Comparison of ENCODE assay signal across 22 cellular contexts in genomic region chr21:46243325-46243724, GRCh38. TPM values are rescaled to one million over a fixed set of nuclear protein-coding genes. Genes with fewer than 3 reads are reported as not detected.
DNase-seq lines count a peak whose midpoint lies in the region; ATAC-seq, FAIRE-seq and TF ChIP-seq lines count a peak whose summit lies in the region.
"Had no signal": no experiment of that assay in that cellular context is flagged by ENCODE, and none has a peak within 500 bp of the region (broad histone marks: within the 10 kb centered on the region; RNA-seq: fewer than 3 reads in every experiment).

No MANE protein-coding gene starts in this region.

- no peaks in the 10 kb centered on the region for H3K9me3 ChIP-seq in K562 (replicated peaks; ENCODE audit: control insufficient read depth, insufficient read depth, low read depth, low read length)
- H3K9me3 ChIP-seq: gastrocnemius medialis, prostate gland had no signal

- in situ Hi-C loops in K562 (cut with MboI) = no loop called here

- no peak for DNase-seq in activated T-cell treated with anti-CD3 and anti-CD28 coated beads, Interleukin-2, amount 50 U/mL, for 24 hours
- no peak for DNase-seq in activated T-cell treated with anti-CD3 and anti-CD28 coated beads, Interleukin-2, amount 50 U/mL, for 48 hours
- DNase-seq in HFFc6 (no peak), K562 (ENCODE audit: extremely low read depth in 1 of 4, low spot score in 3 of 4) (no peak), AML-193 (lab: John Stamatoyannopoulos, UW) (no peak), NCI-H446 (lab: John Stamatoyannopoulos, UW) (no peak)
- no peak for DNase-seq in stimulated activated naive B cell treated with anti-CD40 and anti-IgM and Interleukin-4, amounts not matched to agents 10 μg/mL and 1 μg/mL and 100 μg/mL, for 72 hours
- DNase-seq: ACHN; activated CD4-positive, alpha-beta memory T cell treated with anti-CD3 and anti-CD28 coated beads for 36 hours; activated T-cell treated with anti-CD3 and anti-CD28 coated beads, Interleukin-2, amount 50 U/mL, for 72 hours; DMS79 treated with DMSO at 0.1 percent for 48 hours; gastrocnemius medialis; kidney glomerular epithelial cell; NCI-H1417; NCI-H2107; NCI-H510A treated with DMSO at 0.1 percent for 48 hours had no signal

- H3K27ac ChIP-seq in K562 (ENCODE audit: extremely low read depth, low read depth, low read length) = no peak overlapping the region; the same call in 2 of the 3 replicates
- H3K27ac ChIP-seq: gastrocnemius medialis, prostate gland, skin epidermis had no signal

- POLR2A ChIA-PET in K562 (lab: Yijun Ruan, JAX) = interaction anchor here (0.6 to 2.7 kb wide), 9 partner anchors 9 to 391 kb away, joined by 3 to 13 read pairs (median 4); no protein-coding TSS in a partner anchor

- no peak for TF ChIP-seq EP300 in K562 (IDR thresholded peaks at IDR 0.05; ENCODE audit: low read length)

- 0 out of 2 replicates have a peak, but pooled peaks cover 11% of the 10 kb centered on the region for H4K20me1 ChIP-seq in K562 (replicated peaks; ENCODE audit: control insufficient read depth, insufficient read depth, low read length)

- peaks cover 5 to 9% of the 10 kb centered on the region in 2 experiments; a peak in 4 of 5 replicates for H3K4me1 ChIP-seq in K562 (replicated peaks in 1 of 2; ENCODE audit: control insufficient read depth in 2 of 2, insufficient read depth in 2 of 2, low read length in 2 of 2)
- H3K4me1 ChIP-seq: gastrocnemius medialis, prostate gland had no signal

- no peaks in the 10 kb centered on the region for H3K27me3 Mint-ChIP-seq in activated T-cell treated with anti-CD3 and anti-CD28 coated beads, Interleukin-2, amount 50 U/mL, for 24 hours
- peaks cover 3% of the 10 kb centered on the region; the same call in 1 of the 2 replicates for H3K27me3 Mint-ChIP-seq in HFFc6 (ENCODE audit: insufficient read depth)
- H3K27me3 Mint-ChIP-seq in stimulated activated naive B cell treated with anti-CD40 and anti-IgM and Interleukin-4, amounts not matched to agents 10 μg/mL and 1 μg/mL and 100 μg/mL, for 72 hours = no peaks in the 10 kb centered on the region
- H3K27me3 Mint-ChIP-seq: activated CD4-positive, alpha-beta memory T cell treated with anti-CD3 and anti-CD28 coated beads for 36 hours had no signal

- BruUV-seq in K562 (replicated peaks; lab: Mats Ljungman, UMichigan) = no TSS peak

- no peaks in the 10 kb centered on the region for H3K4me1 Mint-ChIP-seq in activated T-cell treated with anti-CD3 and anti-CD28 coated beads, Interleukin-2, amount 50 U/mL, for 24 hours (ENCODE audit: low read depth)
- H3K4me1 Mint-ChIP-seq in HFFc6 (ENCODE audit: low read depth) = no peaks in the 10 kb centered on the region
- H3K4me1 Mint-ChIP-seq in stimulated activated naive B cell treated with anti-CD40 and anti-IgM and Interleukin-4, amounts not matched to agents 10 μg/mL and 1 μg/mL and 100 μg/mL, for 72 hours = peaks cover 9 to 13% of the 10 kb centered on the region in 2 donors
- H3K4me1 Mint-ChIP-seq: nephron had no signal

- no peak for TF ChIP-seq POLR2A in K562 (conservative IDR thresholded peaks at IDR 0.05)

- CTCF ChIA-PET in K562 (lab: Yijun Ruan, JAX; ENCODE audit: low intra/inter-chr PET ratio) = no interaction called here

- peak; percentile 18 for ATAC-seq in K562
- no peak for ATAC-seq in stimulated activated naive B cell treated with anti-CD40 and anti-IgM and Interleukin-4, amounts not matched to agents 10 μg/mL and 1 μg/mL and 100 μg/mL, for 72 hours (replicated peaks)
- no peak for ATAC-seq in HG02840 (IDR thresholded peaks at IDR 0.05; ENCODE audit: low FRiP score, unreplicated experiment)
- ATAC-seq: gastrocnemius medialis had no signal

- TF ChIP-seq CTCF in HFFc6 (IDR thresholded peaks at IDR 0.05) (no peak), K562 (IDR thresholded peaks at IDR 0.05 in 2 of 3, conservative IDR thresholded peaks at IDR 0.05 in 1 of 3; ENCODE audit: insufficient read depth in 2 of 3, low read depth in 1 of 3, low read length in 3 of 3) (no peak)

- H3K4me2 ChIP-seq in K562 (ENCODE audit: insufficient read depth, low read length) = no peak overlapping the region

- peaks cover 94% of the 10 kb centered on the region for H3K36me3 Mint-ChIP-seq in activated T-cell treated with anti-CD3 and anti-CD28 coated beads, Interleukin-2, amount 50 U/mL, for 24 hours (ENCODE audit: low read depth)
- peaks cover 45% of the 10 kb centered on the region for H3K36me3 Mint-ChIP-seq in HFFc6 (ENCODE audit: low read depth)
- H3K36me3 Mint-ChIP-seq in stimulated activated naive B cell treated with anti-CD40 and anti-IgM and Interleukin-4, amounts not matched to agents 10 μg/mL and 1 μg/mL and 100 μg/mL, for 72 hours = peaks cover 42 to 55% of the 10 kb centered on the region in 2 donors

- H3K79me2 ChIP-seq in K562 (ENCODE audit: control insufficient read depth, insufficient read depth, low read length) = no peaks in the 10 kb centered on the region; the same call in 2 of the 3 replicates

- no peak for TF ChIP-seq RAD21 in K562 (CRISPR knock-in tag; conservative IDR thresholded peaks at IDR 0.05 in 1 of 2, IDR thresholded peaks at IDR 0.05 in 1 of 2)

- WGBS in K562 (ENCODE audit: insufficient coverage, low coverage, missing lambda C conversion rate) = 64% methylated on average over 8 of the region's 8 CpGs

- no peaks in the 10 kb centered on the region for H3K9me1 ChIP-seq in K562 (ENCODE audit: control insufficient read depth, insufficient read depth, low read length)

- peaks cover 94% of the 10 kb centered on the region for H3K36me3 ChIP-seq in K562 (ENCODE audit: control insufficient read depth, insufficient read depth, low read length)

- 0 out of 4 replicates have a peak overlapping the region, but pooled peaks of 1 of the 2 experiments have one; percentile 15 for H3K9ac ChIP-seq in K562 (ENCODE audit: insufficient read depth in 1 of 2, low read depth in 2 of 2, low read length in 2 of 2)

- no peak overlapping the region for H2AFZ ChIP-seq in K562 (ENCODE audit: low read depth, low read length)

- H3K4me3 Mint-ChIP-seq in activated T-cell treated with anti-CD3 and anti-CD28 coated beads, Interleukin-2, amount 50 U/mL, for 24 hours = no peak overlapping the region
- no peak overlapping the region for H3K4me3 Mint-ChIP-seq in HFFc6
- H3K4me3 Mint-ChIP-seq in stimulated activated naive B cell treated with anti-CD40 and anti-IgM and Interleukin-4, amounts not matched to agents 10 μg/mL and 1 μg/mL and 100 μg/mL, for 72 hours = no peak overlapping the region
- H3K4me3 Mint-ChIP-seq: activated CD4-positive, alpha-beta memory T cell treated with anti-CD3 and anti-CD28 coated beads for 36 hours; activated T-cell treated with anti-CD3 and anti-CD28 coated beads, Interleukin-2, amount 50 U/mL, for 72 hours; nephron had no signal

- intact Hi-C loops in K562 (cut with micrococcal nuclease) = no loop called here

- H3K27me3 ChIP-seq in K562 (ENCODE audit: control insufficient read depth in 2 of 2, insufficient read depth in 2 of 2, low read length in 2 of 2) = no peaks in the 10 kb centered on the region
- H3K27me3 ChIP-seq: gastrocnemius medialis had no signal

- no peak for FAIRE-seq in K562 (lab: Jason Lieb, UNC)
- FAIRE-seq: HTR-8/SVneo, urothelium cell line had no signal

- H3K4me3 ChIP-seq in K562 = no peak overlapping the region
- H3K4me3 ChIP-seq: gastrocnemius medialis, prostate gland, skin epidermis had no signal

- no peaks in the 10 kb centered on the region for H3K9me3 Mint-ChIP-seq in activated T-cell treated with anti-CD3 and anti-CD28 coated beads, Interleukin-2, amount 50 U/mL, for 24 hours
- H3K9me3 Mint-ChIP-seq in HFFc6 = no peaks in the 10 kb centered on the region
- H3K9me3 Mint-ChIP-seq in stimulated activated naive B cell treated with anti-CD40 and anti-IgM and Interleukin-4, amounts not matched to agents 10 μg/mL and 1 μg/mL and 100 μg/mL, for 72 hours = no peaks in the 10 kb centered on the region
- H3K9me3 Mint-ChIP-seq: activated CD4-positive, alpha-beta memory T cell treated with anti-CD3 and anti-CD28 coated beads for 36 hours; activated T-cell treated with anti-CD3 and anti-CD28 coated beads, Interleukin-2, amount 50 U/mL, for 72 hours; nephron had no signal

- H3K27ac Mint-ChIP-seq in activated T-cell treated with anti-CD3 and anti-CD28 coated beads, Interleukin-2, amount 50 U/mL, for 24 hours = peak overlapping the region; percentile 76
- H3K27ac Mint-ChIP-seq in HFFc6 = peak overlapping the region; percentile 26; the same call in 1 of the 2 replicates
- peak overlapping the region; percentile 65 for H3K27ac Mint-ChIP-seq in stimulated activated naive B cell treated with anti-CD40 and anti-IgM and Interleukin-4, amounts not matched to agents 10 μg/mL and 1 μg/mL and 100 μg/mL, for 72 hours
- H3K27ac Mint-ChIP-seq: activated CD4-positive, alpha-beta memory T cell treated with anti-CD3 and anti-CD28 coated beads for 36 hours; activated T-cell treated with anti-CD3 and anti-CD28 coated beads, Interleukin-2, amount 50 U/mL, for 72 hours; nephron had no signal

RNA-seq across cellular contexts. Expression of gene LSS, which starts 14.8 kb away (rescaled TPM):
- 10 to 100 TPM; 47.9 to 61.3 (median 50.6) TPM for total RNA-seq in HFFc6 (2021; fragmentation: NEBNext Ultra II Directional; extraction: Animal tissue kit (Norgen Biotek cat#: 25700))
- 322 and 719 TPM in 2 replicates for total RNA-seq in K562 (2011; cell fraction: chromatin; rRNA removed; ENCODE audit: low replicate concordance)
- 292 and 343 TPM in 2 replicates for total RNA-seq in K562 (2011; cell fraction: nucleolus; rRNA removed)
- 326 and 359 TPM in 2 replicates for total RNA-seq in K562 (2011; cell fraction: nucleoplasm; rRNA removed)
- total RNA-seq in K562 (2014; rRNA removed) (56.4 and 67.6 TPM in 2 replicates), K562 (2014; rRNA removed; fragmentation: Illumina TruSeq; extraction: Trizol) (10.6 and 15.1 TPM in 2 replicates), K562 (2015; rRNA removed; fragmentation: Illumina TruSeq; extraction: Trizol) (29.6 and 29.8 TPM in 2 replicates), K562 (2021) (87.9 and 89.5 TPM in 2 replicates)
- polyA plus RNA-seq in K562 (2011; rRNA removed) (81.3 and 221 TPM in 2 replicates), K562 (2014; fragmentation: Illumina TruSeq; extraction: Trizol) (37.4 and 43.3 TPM in 2 replicates), K562 (2014; fragmentation: Nextera tagmentation; extraction: Ambion mirVana) (1 to 10 TPM; 2.2 to 2.7 TPM), K562 (2014; rRNA removed) (58.2 and 80.7 TPM in 2 replicates)
- polyA plus RNA-seq in K562 (2011; cell fraction: cytosol; rRNA removed) = 98.8 and 159 TPM in 2 replicates
- polyA plus RNA-seq in K562 (2011; cell fraction: nucleus; rRNA removed) = 739 and 1,169 TPM in 2 replicates
- 51.7 and 64.9 TPM in 2 replicates for polyA plus RNA-seq in K562 (2012)
- 117 and 159 TPM in 2 replicates for polyA minus RNA-seq in K562 (2011; rRNA and poly(A)+ RNA removed)
- 32.4 and 62.6 TPM in 2 replicates for polyA minus RNA-seq in K562 (2011; cell fraction: cytosol; rRNA and poly(A)+ RNA removed)
- polyA minus RNA-seq in K562 (2011; cell fraction: nucleus; rRNA and poly(A)+ RNA removed) = 91.6 and 197 TPM in 2 replicates

RNA-seq across cellular contexts. Expression of gene MCM3AP, which starts 42.1 kb away (rescaled TPM):
- total RNA-seq in HFFc6 (2021; fragmentation: NEBNext Ultra II Directional; extraction: Animal tissue kit (Norgen Biotek cat#: 25700)) = 10 to 100 TPM; 85.7 to 91.8 (median 86.9) TPM
- total RNA-seq in K562 (2011; cell fraction: chromatin; rRNA removed; ENCODE audit: low replicate concordance) = 521 and 755 TPM in 2 replicates
- 321 and 328 TPM in 2 replicates for total RNA-seq in K562 (2011; cell fraction: nucleolus; rRNA removed)
- 365 and 369 TPM in 2 replicates for total RNA-seq in K562 (2011; cell fraction: nucleoplasm; rRNA removed)
- total RNA-seq in K562 (2014; rRNA removed) (98.9 and 106 TPM in 2 replicates), K562 (2014; rRNA removed; fragmentation: Illumina TruSeq; extraction: Trizol) (69.2 and 73.1 TPM in 2 replicates), K562 (2015; rRNA removed; fragmentation: Illumina TruSeq; extraction: Trizol) (65.1 and 80.9 TPM in 2 replicates), K562 (2021) (154 and 179 TPM in 2 replicates)
- polyA plus RNA-seq in K562 (2011; rRNA removed) (60.4 and 69.6 TPM in 2 replicates), K562 (2014; fragmentation: Illumina TruSeq; extraction: Trizol) (65.9 and 75.9 TPM in 2 replicates), K562 (2014; fragmentation: Nextera tagmentation; extraction: Ambion mirVana) (1 to 10 TPM; 6.5 to 9.1 TPM), K562 (2014; rRNA removed) (75.4 and 82.8 TPM in 2 replicates)
- polyA plus RNA-seq in K562 (2011; cell fraction: cytosol; rRNA removed) = 46.8 and 52.9 TPM in 2 replicates
- polyA plus RNA-seq in K562 (2011; cell fraction: nucleus; rRNA removed) = 172 and 195 TPM in 2 replicates
- 67.7 and 73.1 TPM in 2 replicates for polyA plus RNA-seq in K562 (2012)
- polyA minus RNA-seq in K562 (2011; rRNA and poly(A)+ RNA removed) = 102 and 106 TPM in 2 replicates
- polyA minus RNA-seq in K562 (2011; cell fraction: cytosol; rRNA and poly(A)+ RNA removed) = 116 and 119 TPM in 2 replicates
- 122 and 182 TPM in 2 replicates for polyA minus RNA-seq in K562 (2011; cell fraction: nucleus; rRNA and poly(A)+ RNA removed)

RNA-seq across cellular contexts. Expression of gene YBEY, which starts 42.8 kb away (rescaled TPM):
- 10 to 100 TPM; 12.5 to 16.0 (median 15.5) TPM for total RNA-seq in HFFc6 (2021; fragmentation: NEBNext Ultra II Directional; extraction: Animal tissue kit (Norgen Biotek cat#: 25700))
- 18.6 and 19.3 TPM in 2 replicates for total RNA-seq in K562 (2011; cell fraction: chromatin; rRNA removed; ENCODE audit: low replicate concordance)
- total RNA-seq in K562 (2011; cell fraction: nucleolus; rRNA removed) = 15.7 and 16.2 TPM in 2 replicates
- total RNA-seq in K562 (2011; cell fraction: nucleoplasm; rRNA removed) = 18.8 and 20.2 TPM in 2 replicates
- total RNA-seq in K562 (2014; rRNA removed) (10.7 and 12.4 TPM in 2 replicates), K562 (2014; rRNA removed; fragmentation: Illumina TruSeq; extraction: Trizol) (12.4 and 14.0 TPM in 2 replicates), K562 (2015; rRNA removed; fragmentation: Illumina TruSeq; extraction: Trizol) (14.3 and 15.6 TPM in 2 replicates), K562 (2021) (10.5 and 10.7 TPM in 2 replicates)
- polyA plus RNA-seq in K562 (2011; rRNA removed) (9.9 and 15.9 TPM in 2 replicates), K562 (2014; fragmentation: Illumina TruSeq; extraction: Trizol) (14.1 and 14.7 TPM in 2 replicates), K562 (2014; fragmentation: Nextera tagmentation; extraction: Ambion mirVana) (1 to 10 TPM; 6.4 to 9.4 TPM), K562 (2014; rRNA removed) (28.0 and 39.6 TPM in 2 replicates)
- polyA plus RNA-seq in K562 (2011; cell fraction: cytosol; rRNA removed) = 8.1 and 10.3 TPM in 2 replicates
- 6.9 and 7.3 TPM in 2 replicates for polyA plus RNA-seq in K562 (2011; cell fraction: nucleus; rRNA removed)
- polyA plus RNA-seq in K562 (2012) = 13.9 and 16.0 TPM in 2 replicates
- polyA minus RNA-seq in K562 (2011; rRNA and poly(A)+ RNA removed) = 7.3 and 8.3 TPM in 2 replicates
- 2.5 and 5.2 TPM in 2 replicates for polyA minus RNA-seq in K562 (2011; cell fraction: cytosol; rRNA and poly(A)+ RNA removed)
- 4.6 and 6.9 TPM in 2 replicates for polyA minus RNA-seq in K562 (2011; cell fraction: nucleus; rRNA and poly(A)+ RNA removed)

RNA-seq across cellular contexts. Expression of gene SPATC1L, which starts 59.1 kb away (rescaled TPM):
- total RNA-seq in HFFc6 (2021; fragmentation: NEBNext Ultra II Directional; extraction: Animal tissue kit (Norgen Biotek cat#: 25700)) = 10 to 100 TPM; 11.3 to 14.7 (median 13.1) TPM
- 20.1 and 44.2 TPM in 2 replicates for total RNA-seq in K562 (2011; cell fraction: chromatin; rRNA removed; ENCODE audit: low replicate concordance)
- 39.1 and 40.0 TPM in 2 replicates for total RNA-seq in K562 (2011; cell fraction: nucleolus; rRNA removed)
- total RNA-seq in K562 (2011; cell fraction: nucleoplasm; rRNA removed) = 28.1 and 28.7 TPM in 2 replicates
- total RNA-seq in K562 (2014; rRNA removed) = 63.7 and 104 TPM in 2 replicates
- total RNA-seq in K562 (2014; rRNA removed; fragmentation: Illumina TruSeq; extraction: Trizol) = 10.4 and 12.6 TPM in 2 replicates
- 29.7 and 31.9 TPM in 2 replicates for total RNA-seq in K562 (2015; rRNA removed; fragmentation: Illumina TruSeq; extraction: Trizol)
- total RNA-seq in K562 (2021) = 118 and 121 TPM in 2 replicates
- polyA plus RNA-seq in K562 (2011; rRNA removed) = 6.7 and 23.0 TPM in 2 replicates
- 22.2 and 53.4 TPM in 2 replicates for polyA plus RNA-seq in K562 (2011; cell fraction: cytosol; rRNA removed)
- 41.7 and 48.0 TPM in 2 replicates for polyA plus RNA-seq in K562 (2011; cell fraction: nucleus; rRNA removed)
- polyA plus RNA-seq in K562 (2012) = 94.4 and 104 TPM in 2 replicates
- 38.3 and 84.8 TPM in 2 replicates for polyA plus RNA-seq in K562 (2014; fragmentation: Illumina TruSeq; extraction: Trizol)
- polyA plus RNA-seq in K562 (2014; fragmentation: Nextera tagmentation; extraction: Ambion mirVana) = under 1 TPM in 1 of 2 experiments, not detected in 1; 0.14 TPM
- polyA plus RNA-seq in K562 (2014; rRNA removed) = 40.6 and 50.4 TPM in 2 replicates
- polyA minus RNA-seq in K562 (2011; rRNA and poly(A)+ RNA removed) = 4.8 and 6.1 TPM in 2 replicates
- 45.0 and 94.2 TPM in 2 replicates for polyA minus RNA-seq in K562 (2011; cell fraction: cytosol; rRNA and poly(A)+ RNA removed)
- 10.6 and 16.9 TPM in 2 replicates for polyA minus RNA-seq in K562 (2011; cell fraction: nucleus; rRNA and poly(A)+ RNA removed)

Comparison
In these comparisons a context has a peak if more than half of its experiments do, and no peak if none do; other contexts are left out.
1. H3K27ac Mint-ChIP-seq: peak in every context shown above with its lines; median percentile 76 in activated T-cell treated with anti-CD3 and anti-CD28 coated beads, Interleukin-2, amount 50 U/mL, for 24 hours; 65 in stimulated activated naive B cell treated with anti-CD40 and anti-IgM and Interleukin-4, amounts not matched to agents 10 μg/mL and 1 μg/mL and 100 μg/mL, for 72 hours; 26 in HFFc6.